In the genomic region with DNA sequence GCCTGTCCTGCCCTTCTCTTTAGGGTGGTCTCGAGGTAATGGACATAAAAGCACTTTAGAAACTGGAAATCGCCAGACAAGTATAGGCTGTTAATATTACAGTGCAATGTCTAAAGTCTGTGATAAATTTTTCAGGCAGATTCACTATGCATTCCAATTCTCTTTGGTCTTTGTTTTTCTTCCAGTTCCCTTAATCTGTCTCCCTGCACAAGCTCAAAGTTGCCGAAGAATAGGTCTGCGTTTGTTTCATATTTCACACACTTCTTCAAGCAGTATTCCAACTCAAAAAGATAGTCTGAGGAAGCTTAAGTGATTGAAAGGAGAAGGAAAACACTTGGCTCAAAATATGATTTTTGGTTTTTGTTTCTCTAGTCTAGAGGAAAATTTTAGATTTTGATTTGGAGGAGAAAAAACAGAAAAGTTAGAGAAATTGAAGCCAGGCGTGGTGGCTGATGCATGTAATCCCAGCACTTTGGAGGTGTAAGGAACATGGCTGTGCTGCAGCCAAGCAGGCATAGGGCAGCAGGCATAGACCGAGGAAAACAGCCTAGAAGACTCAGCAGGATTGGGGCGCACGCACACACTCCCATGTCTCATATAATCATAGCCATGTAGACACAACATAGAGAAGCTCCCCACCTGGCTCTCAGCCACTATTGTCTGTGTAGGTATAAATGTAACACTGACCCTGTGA, we compare ENCODE assay signal across 12 cellular contexts.
A peak's percentile ranks its signal among the peaks of the same experiment; 100 is the strongest.
DNase-seq lines count a peak whose midpoint lies in the region; ATAC-seq, FAIRE-seq and TF ChIP-seq lines count a peak whose summit lies in the region.
"Had no signal": no experiment of that assay in that cellular context is flagged by ENCODE, and none has a peak within 500 bp of the region (broad histone marks: within the 10 kb centered on the region; RNA-seq: fewer than 3 reads in every experiment).

No MANE protein-coding gene starts in this region.

- H3K4me3 ChIP-seq in ascending aorta, result no peak overlapping the region
- H3K4me3 ChIP-seq in smooth muscle cell, result no peak overlapping the region
- H3K4me3 ChIP-seq in kidney (ENCODE audit: low read length in 2 of 2), result no peak overlapping the region

- no peaks in the 10 kb centered on the region for H4K20me1 ChIP-seq in smooth muscle cell (ENCODE audit: low read depth)

- peak overlapping the region; percentile 55 for H3K4me3 Mint-ChIP-seq in Calu3 (ENCODE audit: low read depth, unreplicated experiment)
- H3K4me3 Mint-ChIP-seq: activated T-cell treated with anti-CD3 and anti-CD28 coated beads, Interleukin-2, amount 50 U/mL, for 4 hours; CD4-positive, CD25-positive, alpha-beta regulatory T cell; naive thymus-derived CD8-positive, alpha-beta T cell had no signal

- H3K27ac ChIP-seq in ascending aorta, result peak overlapping the region; percentile 76 to 87
- H3K27ac ChIP-seq in smooth muscle cell (ENCODE audit: low read depth), result peak overlapping the region; percentile 44
- H3K27ac ChIP-seq in caudate nucleus (ENCODE audit: low read depth, low read length), result no peak overlapping the region
- no peak overlapping the region for H3K27ac ChIP-seq in kidney (ENCODE audit: low read depth in 2 of 2, low read length in 2 of 2)

- H3K4me1 Mint-ChIP-seq in Calu3 (ENCODE audit: low read depth, unreplicated experiment), result peaks cover 42% of the 10 kb centered on the region
- H3K4me1 Mint-ChIP-seq: CD4-positive, CD25-positive, alpha-beta regulatory T cell had no signal

- intact Hi-C loops in Calu3 (cut with micrococcal nuclease; ENCODE audit: unreplicated experiment), result loop anchor here (2.0 to 5.0 kb wide), 4 partner anchors 83 to 578 kb away; no protein-coding TSS in a partner anchor
- intact Hi-C loops in ascending aorta (cut with DNase I), result no loop called here
- intact Hi-C loops in kidney (cut with DNase I), result no loop called here

- H3F3A ChIP-seq in smooth muscle cell (ENCODE audit: low read depth), result peaks cover 15% of the 10 kb centered on the region

- peaks cover 5 to 28% of the 10 kb centered on the region in 2 donors for H3K4me1 ChIP-seq in ascending aorta
- H3K4me1 ChIP-seq in smooth muscle cell (ENCODE audit: low read depth), result peaks cover 14% of the 10 kb centered on the region
- H3K4me1 ChIP-seq in kidney (ENCODE audit: control insufficient read depth in 1 of 2, insufficient read depth in 1 of 2, low read depth in 1 of 2, low read length in 2 of 2), result no peaks in the 10 kb centered on the region

- BruUV-seq in Calu3 (replicated peaks; lab: Mats Ljungman, UMichigan), result no TSS peak

- no peak overlapping the region for H2AFZ ChIP-seq in smooth muscle cell (ENCODE audit: low read depth)

- WGBS in smooth muscle cell (ENCODE audit: low lambda C conversion rate), result 75% methylated on average over 8 of the region's 8 CpGs

- TF ChIP-seq CTCF in Calu3 (IDR thresholded peaks at IDR 0.05; ENCODE audit: unreplicated experiment) (no peak), ascending aorta (IDR thresholded peaks at IDR 0.05) (no peak), smooth muscle cell (IDR thresholded peaks at IDR 0.05; ENCODE audit: borderline replicate concordance, insufficient read depth, poor library complexity, severe bottlenecking) (no peak), kidney (IDR thresholded peaks at IDR 0.05; ENCODE audit: borderline replicate concordance, extremely low read depth, insufficient read depth) (no peak)

- no peaks in the 10 kb centered on the region for H3K27me3 ChIP-seq in ascending aorta
- no peaks in the 10 kb centered on the region for H3K27me3 ChIP-seq in smooth muscle cell (ENCODE audit: low read depth)

- no peak overlapping the region for H3K9ac ChIP-seq in smooth muscle cell (ENCODE audit: low read depth)
- no peak overlapping the region for H3K9ac ChIP-seq in kidney (ENCODE audit: low read length in 2 of 2)

- DNase-seq in Calu3, result no peak
- DNase-seq in ascending aorta (ENCODE audit: low spot score in 2 of 2), result no peak
- peak; percentile 61 for DNase-seq in iris pigment epithelial cell (ENCODE audit: low read depth)
- DNase-seq in smooth muscle cell (lab: John Stamatoyannopoulos, UW; ENCODE audit: unreplicated experiment), result no peak
- no peak for DNase-seq in caudate nucleus (lab: John Stamatoyannopoulos, UW)
- no peak for DNase-seq in kidney
- no peak for DNase-seq in NCI-H1105 treated with DMSO at 0.1 percent for 48 hours (lab: John Stamatoyannopoulos, UW)
- DNase-seq: activated T-cell treated with anti-CD3 and anti-CD28 coated beads, Interleukin-2, amount 50 U/mL, for 4 hours; CD4-positive, CD25-positive, alpha-beta regulatory T cell; naive thymus-derived CD8-positive, alpha-beta T cell; T-helper 1 cell had no signal

- H3K27ac Mint-ChIP-seq in Calu3 (ENCODE audit: unreplicated experiment), result peak overlapping the region; percentile 88
- H3K27ac Mint-ChIP-seq: CD4-positive, CD25-positive, alpha-beta regulatory T cell; naive thymus-derived CD8-positive, alpha-beta T cell had no signal

- H3K9me3 Mint-ChIP-seq in Calu3 (ENCODE audit: low read depth, unreplicated experiment), result no peaks in the 10 kb centered on the region
- H3K9me3 Mint-ChIP-seq: activated T-cell treated with anti-CD3 and anti-CD28 coated beads, Interleukin-2, amount 50 U/mL, for 4 hours; CD4-positive, CD25-positive, alpha-beta regulatory T cell; naive thymus-derived CD8-positive, alpha-beta T cell had no signal

- no peak for ATAC-seq in HG02623 (IDR thresholded peaks at IDR 0.05; ENCODE audit: unreplicated experiment)
- ATAC-seq: activated T-cell treated with anti-CD3 and anti-CD28 coated beads, Interleukin-2, amount 50 U/mL, for 4 hours; naive thymus-derived CD8-positive, alpha-beta T cell had no signal

- H3K27me3 Mint-ChIP-seq in Calu3 (ENCODE audit: unreplicated experiment), result no peaks in the 10 kb centered on the region

- H3K9me3 ChIP-seq in ascending aorta (no peaks in the 10 kb centered on the region), smooth muscle cell (replicated peaks; ENCODE audit: low read depth) (no peaks in the 10 kb centered on the region), kidney (ENCODE audit: control insufficient read depth in 1 of 2, low read length in 2 of 2) (no peaks in the 10 kb centered on the region)

- CTCF ChIA-PET in Calu3 (lab: Charles Lee), result interaction anchor here (0.6 to 3.4 kb wide), 3 partner anchors 23 to 227 kb away, joined by 3 to 17 read pairs (median 4); no protein-coding TSS in a partner anchor

- H3K36me3 ChIP-seq in ascending aorta (no peaks in the 10 kb centered on the region), smooth muscle cell (ENCODE audit: low read depth) (no peaks in the 10 kb centered on the region), kidney (ENCODE audit: control insufficient read depth in 1 of 2, insufficient read depth in 2 of 2, low read length in 2 of 2) (no peaks in the 10 kb centered on the region)

- peaks cover 10% of the 10 kb centered on the region for H3K36me3 Mint-ChIP-seq in Calu3 (ENCODE audit: insufficient read depth, unreplicated experiment)
- H3K36me3 Mint-ChIP-seq: CD4-positive, CD25-positive, alpha-beta regulatory T cell; naive thymus-derived CD8-positive, alpha-beta T cell had no signal

- peak overlapping the region; percentile 73 for H3K4me2 ChIP-seq in smooth muscle cell

- H3K79me2 ChIP-seq in smooth muscle cell (ENCODE audit: low read depth), result no peaks in the 10 kb centered on the region

- FAIRE-seq in kidney (lab: Jason Lieb, UNC), result no peak

Comparison
In these comparisons a context has a peak if more than half of its experiments do, and no peak if none do; other contexts are left out.
1. H3K27ac ChIP-seq: peak in ascending aorta (2 of 2) and smooth muscle cell (single experiment); none in caudate nucleus (single experiment) and kidney (0 of 2).